In the genomic region with DNA sequence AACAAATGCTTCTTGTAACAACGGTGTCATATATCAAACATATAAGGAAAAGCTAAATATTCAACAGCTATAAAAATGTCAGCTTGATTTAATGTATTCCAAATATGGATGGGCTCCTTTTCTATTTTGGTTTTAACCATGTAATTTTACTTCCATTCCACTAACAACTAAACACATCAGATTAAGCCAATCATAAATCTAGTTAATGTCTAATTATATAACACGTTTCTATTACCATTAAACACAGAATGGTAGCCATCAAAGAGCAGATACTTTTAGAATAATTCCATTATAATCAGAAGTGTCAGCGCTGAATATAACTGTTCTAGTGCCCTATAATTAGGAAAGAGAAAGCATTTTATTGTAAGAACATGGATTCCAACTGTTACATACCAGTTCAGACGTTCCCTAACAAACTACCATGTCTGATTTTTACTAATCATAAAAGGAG, we compare ENCODE assay signal across 11 cellular contexts. TPM values are rescaled to one million over a fixed set of nuclear protein-coding genes. Genes with fewer than 3 reads are reported as not detected.
DNase-seq lines count a peak whose midpoint lies in the region; ATAC-seq, FAIRE-seq and TF ChIP-seq lines count a peak whose summit lies in the region.
"Had no signal": no experiment of that assay in that cellular context is flagged by ENCODE, and none has a peak within 500 bp of the region (broad histone marks: within the 10 kb centered on the region; RNA-seq: fewer than 3 reads in every experiment).

No MANE protein-coding gene starts in this region.

- no peak for FAIRE-seq in HepG2 (lab: Jason Lieb, UNC)
- FAIRE-seq: G401.6 had no signal

- no peaks in the 10 kb centered on the region for H3K9me3 ChIP-seq in OCI-LY1 (ENCODE audit: low read length)
- no peaks in the 10 kb centered on the region; the same call in 1 of the 2 replicates for H3K9me3 ChIP-seq in HepG2 (ENCODE audit: low read length)
- H3K9me3 ChIP-seq in WERI-Rb-1 (ENCODE audit: severe bottlenecking): no peaks in the 10 kb centered on the region

- TSS peak; percentile 34 for BruUV-seq in HepG2 (replicated peaks; lab: Mats Ljungman, UMichigan)

- H3K36me3 ChIP-seq in OCI-LY1 (ENCODE audit: insufficient read depth, low read length): peaks cover 6% of the 10 kb centered on the region; the same call in 1 of the 2 replicates
- no peaks in the 10 kb centered on the region for H3K36me3 ChIP-seq in HepG2 (replicated peaks in 1 of 2; ENCODE audit: control insufficient read depth in 1 of 2, insufficient read depth in 2 of 2, low read length in 2 of 2)
- H3K36me3 ChIP-seq in WERI-Rb-1: no peaks in the 10 kb centered on the region

- H3K9ac ChIP-seq in OCI-LY1 (ENCODE audit: low read length) (peak overlapping the region; percentile 53; the same call in 1 of the 2 replicates), HepG2 (ENCODE audit: insufficient read depth, low read depth, low read length) (no peak overlapping the region)

- in situ Hi-C loops in HepG2 (cut with HindIII; ENCODE audit: extremely low pct_ligation_motif_present, low pct_unique_long_range_greater_than_20kb): no loop called here

- no peak for TF ChIP-seq RAD21 in HepG2 (CRISPR knock-in tag; IDR thresholded peaks at IDR 0.05)

- 86% methylated on average over 4 of the region's 4 CpGs for WGBS in HepG2 (ENCODE audit: low lambda C conversion rate)

- peaks cover 55% of the 10 kb centered on the region for H3K36me3 Mint-ChIP-seq in stimulated activated naive CD8-positive, alpha-beta T cell treated with anti-CD3 and anti-CD28 coated beads, Interleukin-15, Interleukin-2, amounts not matched to agents 100 ng/mL and 50 ng/mL, for 24 hours (ENCODE audit: low read depth)

- peak overlapping the region; percentile 83 for H3K4me3 Mint-ChIP-seq in stimulated activated naive CD8-positive, alpha-beta T cell treated with anti-CD3 and anti-CD28 coated beads, Interleukin-15, Interleukin-2, amounts not matched to agents 100 ng/mL and 50 ng/mL, for 24 hours

- intact Hi-C loops in HepG2 (cut with micrococcal nuclease; ENCODE audit: unreplicated experiment) (no loop called here), left colon (cut with DNase I, micrococcal nuclease) (no loop called here)

- no peak for DNase-seq in stimulated activated naive CD8-positive, alpha-beta T cell treated with anti-CD3 and anti-CD28 coated beads, Interleukin-15, Interleukin-2, amounts not matched to agents 100 U/mL and 50 U/mL, for 24 hours
- DNase-seq in HepG2 (ENCODE audit: low spot score) (no peak), NAMALWA (ENCODE audit: low spot score) (no peak), left colon (no peak), islet precursor cell (no peak), WERI-Rb-1 (no peak)
- DNase-seq: NCI-H2171 treated with DMSO at 0.1 percent for 48 hours had no signal

- peak overlapping the region; percentile 91 for H3K27ac Mint-ChIP-seq in stimulated activated naive CD8-positive, alpha-beta T cell treated with anti-CD3 and anti-CD28 coated beads, Interleukin-15, Interleukin-2, amounts not matched to agents 100 ng/mL and 50 ng/mL, for 24 hours

- no peaks in the 10 kb centered on the region for H3K27me3 ChIP-seq in OCI-LY1 (ENCODE audit: insufficient read depth, low read length)
- no peaks in the 10 kb centered on the region for H3K27me3 ChIP-seq in HepG2 (ENCODE audit: control insufficient read depth in 1 of 2, insufficient read depth in 2 of 2, low read length in 2 of 2)
- H3K27me3 ChIP-seq in WERI-Rb-1 (ENCODE audit: insufficient read depth, low read depth, severe bottlenecking): no peaks in the 10 kb centered on the region

- peak overlapping the region; percentile 65 for H3K4me2 ChIP-seq in OCI-LY1 (ENCODE audit: low read length)
- peak overlapping the region; percentile 74 for H3K4me2 ChIP-seq in HepG2 (ENCODE audit: low read depth, low read length)

- peak overlapping the region; percentile 24 for H3K27ac ChIP-seq in OCI-LY1 (ENCODE audit: low read depth, low read length, poor library complexity, severe bottlenecking)
- peak overlapping the region; percentile 72 for H3K27ac ChIP-seq in HepG2 (ENCODE audit: extremely low read length, insufficient read depth, low read length)
- H3K27ac ChIP-seq in WERI-Rb-1: no peak overlapping the region
- H3K27ac ChIP-seq: epithelial cell of prostate had no signal

- no peak for ATAC-seq in stimulated activated naive CD8-positive, alpha-beta T cell treated with anti-CD3 and anti-CD28 coated beads, Interleukin-15, Interleukin-2, amounts not matched to agents 100 U/mL and 50 U/mL, for 24 hours
- ATAC-seq in HepG2: no peak
- ATAC-seq in left colon: no peak

- no peaks in the 10 kb centered on the region for H3F3A ChIP-seq in OCI-LY1 (ENCODE audit: insufficient read depth, low read length)

- H3K4me3 ChIP-seq in OCI-LY1 (ENCODE audit: low read depth, low read length, poor library complexity, severe bottlenecking): peak overlapping the region; percentile 48
- peak overlapping the region in 2 of 3 experiments; percentile 27 to 52; a peak in 2 of 6 replicates for H3K4me3 ChIP-seq in HepG2 (replicated peaks in 1 of 3; ENCODE audit: insufficient read depth in 1 of 3, low read depth in 2 of 3, low read length in 3 of 3)
- no peak overlapping the region for H3K4me3 ChIP-seq in WERI-Rb-1 (ENCODE audit: low read depth, low read length)

- CTCF ChIA-PET in HepG2 (lab: Yijun Ruan, JAX; ENCODE audit: low intra/inter-chr PET ratio, low total read pairs): no interaction called here

- H4K20me1 ChIP-seq in OCI-LY1 (ENCODE audit: insufficient read depth, low read length): no peaks in the 10 kb centered on the region
- no peaks in the 10 kb centered on the region for H4K20me1 ChIP-seq in HepG2 (ENCODE audit: insufficient read depth, low read length)

- no peaks in the 10 kb centered on the region for H3K27me3 Mint-ChIP-seq in stimulated activated naive CD8-positive, alpha-beta T cell treated with anti-CD3 and anti-CD28 coated beads, Interleukin-15, Interleukin-2, amounts not matched to agents 100 ng/mL and 50 ng/mL, for 24 hours

- H3K4me1 ChIP-seq in OCI-LY1 (ENCODE audit: insufficient read depth, low read length, severe bottlenecking): peaks cover 21% of the 10 kb centered on the region
- peaks cover 84% of the 10 kb centered on the region for H3K4me1 ChIP-seq in HepG2 (ENCODE audit: insufficient read depth, low read length)

- no peak overlapping the region for H2AFZ ChIP-seq in OCI-LY1 (ENCODE audit: low read length)
- H2AFZ ChIP-seq in HepG2 (ENCODE audit: low read length): no peak overlapping the region

- TF ChIP-seq CTCF in OCI-LY1 (IDR thresholded peaks at IDR 0.05; ENCODE audit: low read length) (no peak), HepG2 (CRISPR knock-in tag; IDR thresholded peaks at IDR 0.05) (no peak), WERI-Rb-1 (IDR thresholded peaks at IDR 0.05; ENCODE audit: low read depth, low read length) (no peak)

- no peaks in the 10 kb centered on the region for H3K9me3 Mint-ChIP-seq in stimulated activated naive CD8-positive, alpha-beta T cell treated with anti-CD3 and anti-CD28 coated beads, Interleukin-15, Interleukin-2, amounts not matched to agents 100 ng/mL and 50 ng/mL, for 24 hours

- POLR2A ChIA-PET in HepG2 (lab: Yijun Ruan, JAX): interaction anchor here (0.8 to 1.6 kb wide), 3 partner anchors 9 to 81 kb away, joined by 3 to 19 read pairs (median 3); a partner anchor contains a TSS

- peaks cover 62% of the 10 kb centered on the region for H3K79me2 ChIP-seq in OCI-LY1 (ENCODE audit: insufficient read depth, low read length)
- peaks cover 98% of the 10 kb centered on the region for H3K79me2 ChIP-seq in HepG2 (ENCODE audit: insufficient read depth, low read length)

- peaks cover 61% of the 10 kb centered on the region for H3K4me1 Mint-ChIP-seq in stimulated activated naive CD8-positive, alpha-beta T cell treated with anti-CD3 and anti-CD28 coated beads, Interleukin-15, Interleukin-2, amounts not matched to agents 100 ng/mL and 50 ng/mL, for 24 hours (ENCODE audit: low read depth)

- no peak for TF ChIP-seq EP300 in HepG2 (IDR thresholded peaks at IDR 0.05; ENCODE audit: low read depth in 2 of 2, low read length in 2 of 2)
- no peak for TF ChIP-seq EP300 in HepG2 (CRISPR knock-in tag; IDR thresholded peaks at IDR 0.05; ENCODE audit: borderline replicate concordance)

- TF ChIP-seq POLR2A in HepG2 (IDR thresholded peaks at IDR 0.05; ENCODE audit: insufficient read depth in 1 of 2, low read depth in 2 of 2, low read length in 2 of 2): no peak

- H3K9me2 ChIP-seq in OCI-LY1 (ENCODE audit: low read depth, low read length): no peaks in the 10 kb centered on the region

RNA-seq across cellular contexts. Expression of a gene that starts 10.0 kb away (rescaled TPM):
- total RNA-seq in HepG2 (2016; rRNA removed; fragmentation: Illumina TruSeq; extraction: Trizol) (129 and 147 TPM in 2 replicates), left colon (10 to 100 TPM; 50.6 to 53.6 TPM)
- 111 and 171 TPM in 2 replicates for total RNA-seq in HepG2 (2016; cell fraction: cytosol; rRNA removed; fragmentation: Illumina TruSeq; extraction: Trizol; ENCODE audit: low read depth)
- 118 and 155 TPM in 2 replicates for total RNA-seq in HepG2 (2016; cell fraction: insoluble cytoplasmic fraction; rRNA removed; fragmentation: Illumina TruSeq; extraction: Trizol)
- 132 and 180 TPM in 2 replicates for total RNA-seq in HepG2 (2016; cell fraction: membrane; rRNA removed; fragmentation: Illumina TruSeq; extraction: Trizol)
- total RNA-seq in HepG2 (2016; cell fraction: nucleus; rRNA removed; fragmentation: Illumina TruSeq; extraction: Trizol): 49.2 and 54.6 TPM in 2 replicates
- 92.1 and 116 TPM in 2 replicates for polyA plus RNA-seq in HepG2 (2011; rRNA removed)
- 134 and 148 TPM in 2 replicates for polyA plus RNA-seq in HepG2 (2011; cell fraction: cytosol; rRNA removed)
- polyA plus RNA-seq in HepG2 (2011; cell fraction: nucleus; rRNA removed): 22.2 and 24.5 TPM in 2 replicates
- polyA plus RNA-seq in HepG2 (2012): 81.8 and 85.6 TPM in 2 replicates
- polyA plus RNA-seq in HepG2 (2016; cell fraction: cytosol; fragmentation: Illumina TruSeq; extraction: Trizol; ENCODE audit: low read depth): 157 and 235 TPM in 2 replicates
- polyA plus RNA-seq in HepG2 (2016; cell fraction: insoluble cytoplasmic fraction; fragmentation: Illumina TruSeq; extraction: Trizol; ENCODE audit: low read depth): 172 and 176 TPM in 2 replicates
- polyA plus RNA-seq in HepG2 (2016; cell fraction: membrane; fragmentation: Illumina TruSeq; extraction: Trizol; ENCODE audit: low read depth): 133 and 179 TPM in 2 replicates
- 86.6 and 97.5 TPM in 2 replicates for polyA plus RNA-seq in HepG2 (2016; cell fraction: nucleus; fragmentation: Illumina TruSeq; extraction: Trizol; ENCODE audit: insufficient read depth, low read depth)
- polyA minus RNA-seq in HepG2 (2011; rRNA and poly(A)+ RNA removed; ENCODE audit: low replicate concordance): 70.9 and 71.9 TPM in 2 replicates
- polyA minus RNA-seq in HepG2 (2011; cell fraction: cytosol; rRNA and poly(A)+ RNA removed): 19.8 and 22.3 TPM in 2 replicates
- polyA minus RNA-seq in HepG2 (2011; cell fraction: nucleus; rRNA and poly(A)+ RNA removed): 35.4 and 68.6 TPM in 2 replicates

RNA-seq across cellular contexts. Expression of a gene that starts 10.3 kb away (rescaled TPM):
- total RNA-seq in HepG2 (2016; rRNA removed; fragmentation: Illumina TruSeq; extraction: Trizol) (129 and 193 TPM in 2 replicates), left colon (1 to 10 TPM; 7.7 to 9.7 TPM)
- 98.3 and 119 TPM in 2 replicates for total RNA-seq in HepG2 (2016; cell fraction: cytosol; rRNA removed; fragmentation: Illumina TruSeq; extraction: Trizol; ENCODE audit: low read depth)
- 133 and 185 TPM in 2 replicates for total RNA-seq in HepG2 (2016; cell fraction: insoluble cytoplasmic fraction; rRNA removed; fragmentation: Illumina TruSeq; extraction: Trizol)
- 180 and 185 TPM in 2 replicates for total RNA-seq in HepG2 (2016; cell fraction: membrane; rRNA removed; fragmentation: Illumina TruSeq; extraction: Trizol)
- 46.2 and 59.6 TPM in 2 replicates for total RNA-seq in HepG2 (2016; cell fraction: nucleus; rRNA removed; fragmentation: Illumina TruSeq; extraction: Trizol)
- 17.3 and 29.7 TPM in 2 replicates for polyA plus RNA-seq in HepG2 (2011; rRNA removed)
- 15.2 and 17.8 TPM in 2 replicates for polyA plus RNA-seq in HepG2 (2011; cell fraction: cytosol; rRNA removed)
- polyA plus RNA-seq in HepG2 (2011; cell fraction: nucleus; rRNA removed): 8.3 and 10.1 TPM in 2 replicates
- polyA plus RNA-seq in HepG2 (2012): 46.5 and 70.0 TPM in 2 replicates
- polyA plus RNA-seq in HepG2 (2016; cell fraction: cytosol; fragmentation: Illumina TruSeq; extraction: Trizol; ENCODE audit: low read depth): 113 and 120 TPM in 2 replicates
- 123 and 135 TPM in 2 replicates for polyA plus RNA-seq in HepG2 (2016; cell fraction: insoluble cytoplasmic fraction; fragmentation: Illumina TruSeq; extraction: Trizol; ENCODE audit: low read depth)
- 123 and 146 TPM in 2 replicates for polyA plus RNA-seq in HepG2 (2016; cell fraction: membrane; fragmentation: Illumina TruSeq; extraction: Trizol; ENCODE audit: low read depth)
- polyA plus RNA-seq in HepG2 (2016; cell fraction: nucleus; fragmentation: Illumina TruSeq; extraction: Trizol; ENCODE audit: insufficient read depth, low read depth): 40.0 and 50.9 TPM in 2 replicates
- 17.1 and 164 TPM in 2 replicates for polyA minus RNA-seq in HepG2 (2011; rRNA and poly(A)+ RNA removed; ENCODE audit: low replicate concordance)
- 14.1 and 16.1 TPM in 2 replicates for polyA minus RNA-seq in HepG2 (2011; cell fraction: cytosol; rRNA and poly(A)+ RNA removed)
- 17.9 and 25.4 TPM in 2 replicates for polyA minus RNA-seq in HepG2 (2011; cell fraction: nucleus; rRNA and poly(A)+ RNA removed)

RNA-seq across cellular contexts. Expression of a gene that starts 38.9 kb away (rescaled TPM):
- 60.4 and 74.7 TPM in 2 replicates for total RNA-seq in HepG2 (2016; rRNA removed; fragmentation: Illumina TruSeq; extraction: Trizol)
- 33.0 and 38.8 TPM in 2 replicates for total RNA-seq in HepG2 (2016; cell fraction: cytosol; rRNA removed; fragmentation: Illumina TruSeq; extraction: Trizol; ENCODE audit: low read depth)
- total RNA-seq in HepG2 (2016; cell fraction: insoluble cytoplasmic fraction; rRNA removed; fragmentation: Illumina TruSeq; extraction: Trizol): 61.5 and 70.5 TPM in 2 replicates
- 116 and 141 TPM in 2 replicates for total RNA-seq in HepG2 (2016; cell fraction: membrane; rRNA removed; fragmentation: Illumina TruSeq; extraction: Trizol)
- 37.1 and 38.6 TPM in 2 replicates for total RNA-seq in HepG2 (2016; cell fraction: nucleus; rRNA removed; fragmentation: Illumina TruSeq; extraction: Trizol)
- 30.4 and 34.6 TPM in 2 replicates for polyA plus RNA-seq in HepG2 (2011; rRNA removed)
- polyA plus RNA-seq in HepG2 (2011; cell fraction: cytosol; rRNA removed): 18.8 and 33.3 TPM in 2 replicates
- 12.4 and 15.2 TPM in 2 replicates for polyA plus RNA-seq in HepG2 (2011; cell fraction: nucleus; rRNA removed)
- 26.9 TPM in 2 replicates for polyA plus RNA-seq in HepG2 (2012)
- polyA plus RNA-seq in HepG2 (2016; cell fraction: cytosol; fragmentation: Illumina TruSeq; extraction: Trizol; ENCODE audit: low read depth): 52.2 and 56.7 TPM in 2 replicates
- 70.0 and 73.6 TPM in 2 replicates for polyA plus RNA-seq in HepG2 (2016; cell fraction: insoluble cytoplasmic fraction; fragmentation: Illumina TruSeq; extraction: Trizol; ENCODE audit: low read depth)
- 113 and 129 TPM in 2 replicates for polyA plus RNA-seq in HepG2 (2016; cell fraction: membrane; fragmentation: Illumina TruSeq; extraction: Trizol; ENCODE audit: low read depth)
- polyA plus RNA-seq in HepG2 (2016; cell fraction: nucleus; fragmentation: Illumina TruSeq; extraction: Trizol; ENCODE audit: insufficient read depth, low read depth): 53.5 and 53.8 TPM in 2 replicates
- polyA minus RNA-seq in HepG2 (2011; rRNA and poly(A)+ RNA removed; ENCODE audit: low replicate concordance): 32.5 and 50.4 TPM in 2 replicates
- 25.9 and 27.0 TPM in 2 replicates for polyA minus RNA-seq in HepG2 (2011; cell fraction: cytosol; rRNA and poly(A)+ RNA removed)
- 22.4 and 30.6 TPM in 2 replicates for polyA minus RNA-seq in HepG2 (2011; cell fraction: nucleus; rRNA and poly(A)+ RNA removed)
- total RNA-seq in left colon: 10 to 100 TPM; 25.5 to 34.4 TPM

Comparison
In these comparisons a context has a peak if more than half of its experiments do, and no peak if none do; other contexts are left out.
1. RNA of a gene that starts 10.3 kb away (total RNA-seq): 46.2 to 193 TPM in HepG2; 7.7 to 9.7 TPM in left colon; every median in the first group is over 4 times any median in the second.